Comparison of ENCODE assay signal across 8 cellular contexts in the genomic region with DNA sequence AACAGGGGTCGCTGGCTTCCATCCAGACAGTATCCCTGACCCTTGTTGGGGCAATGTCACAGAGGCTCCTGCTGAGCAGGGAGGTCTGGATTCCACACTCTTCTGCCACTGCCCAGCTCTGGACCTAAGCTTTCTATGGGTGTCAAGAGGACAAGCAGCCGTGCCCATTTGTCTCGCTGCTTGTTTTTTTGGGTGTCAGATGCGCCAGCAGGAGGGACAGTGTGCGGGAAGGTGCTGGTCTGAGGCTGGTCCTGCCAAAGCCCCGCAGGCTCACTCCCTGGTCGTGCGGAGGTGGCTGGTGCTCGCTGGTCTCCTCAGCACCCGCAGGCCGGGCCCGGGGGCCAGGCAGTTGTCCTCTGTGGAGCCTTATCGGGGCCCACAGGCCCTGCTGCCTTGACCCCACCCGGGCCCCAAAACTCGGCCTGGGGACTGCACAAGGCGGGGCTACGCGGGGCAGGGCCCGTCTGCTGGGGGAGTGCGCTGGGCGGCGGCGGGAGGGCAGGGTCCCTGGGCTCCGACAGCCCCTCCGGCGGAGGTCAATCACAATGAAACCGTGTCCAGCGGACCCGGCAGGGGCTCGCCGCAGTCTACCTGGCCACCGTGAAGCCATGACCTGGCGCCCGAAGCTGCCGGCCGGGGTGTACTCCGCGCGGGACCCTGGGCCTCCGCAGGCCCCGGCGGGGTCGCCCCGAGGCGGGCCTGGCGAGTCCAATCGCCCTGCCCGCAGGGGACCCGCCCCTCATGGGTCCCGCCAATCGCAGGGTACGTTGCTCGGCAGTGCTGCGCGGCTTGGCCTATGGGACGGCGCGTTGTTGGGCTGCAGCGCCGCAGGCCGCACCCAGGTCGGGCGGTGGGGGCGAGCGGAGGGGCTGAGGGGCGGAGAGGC. TPM values are rescaled to one million over a fixed set of nuclear protein-coding genes. Genes with fewer than 3 reads are reported as not detected.
DNase-seq lines count a peak whose midpoint lies in the region; ATAC-seq and TF ChIP-seq lines count a peak whose summit lies in the region.

A gene with protein sequence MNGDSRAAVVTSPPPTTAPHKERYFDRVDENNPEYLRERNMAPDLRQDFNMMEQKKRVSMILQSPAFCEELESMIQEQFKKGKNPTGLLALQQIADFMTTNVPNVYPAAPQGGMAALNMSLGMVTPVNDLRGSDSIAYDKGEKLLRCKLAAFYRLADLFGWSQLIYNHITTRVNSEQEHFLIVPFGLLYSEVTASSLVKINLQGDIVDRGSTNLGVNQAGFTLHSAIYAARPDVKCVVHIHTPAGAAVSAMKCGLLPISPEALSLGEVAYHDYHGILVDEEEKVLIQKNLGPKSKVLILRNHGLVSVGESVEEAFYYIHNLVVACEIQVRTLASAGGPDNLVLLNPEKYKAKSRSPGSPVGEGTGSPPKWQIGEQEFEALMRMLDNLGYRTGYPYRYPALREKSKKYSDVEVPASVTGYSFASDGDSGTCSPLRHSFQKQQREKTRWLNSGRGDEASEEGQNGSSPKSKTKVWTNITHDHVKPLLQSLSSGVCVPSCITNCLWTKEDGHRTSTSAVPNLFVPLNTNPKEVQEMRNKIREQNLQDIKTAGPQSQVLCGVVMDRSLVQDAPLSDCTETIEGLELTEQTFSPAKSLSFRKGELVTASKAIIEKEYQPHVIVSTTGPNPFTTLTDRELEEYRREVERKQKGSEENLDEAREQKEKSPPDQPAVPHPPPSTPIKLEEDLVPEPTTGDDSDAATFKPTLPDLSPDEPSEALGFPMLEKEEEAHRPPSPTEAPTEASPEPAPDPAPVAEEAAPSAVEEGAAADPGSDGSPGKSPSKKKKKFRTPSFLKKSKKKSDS (plus strand): TSS at position 822 of the 886 bp plus-strand sequence. CDS start 32,072 bp downstream, outside the sequence.

- H4K20me1 ChIP-seq in mammary epithelial cell (ENCODE audit: insufficient read depth, low read length) = no peaks in the 10 kb centered on the region
- H4K20me1 ChIP-seq in smooth muscle cell (ENCODE audit: low read depth) = peaks cover 41% of the 10 kb centered on the region

- dilution Hi-C loops in mammary epithelial cell (cut with HindIII; ENCODE audit: low sequenced_read_pairs) = loop anchor here (5.0 kb wide), 3 partner anchors 34 to 346 kb away; no protein-coding TSS in a partner anchor

- peak; percentile 85 for ATAC-seq in GM18511 (IDR thresholded peaks at IDR 0.05; ENCODE audit: unreplicated experiment)
- ATAC-seq in HG03025 (IDR thresholded peaks at IDR 0.05; ENCODE audit: low FRiP score, unreplicated experiment) = peak; percentile 64

- no peak for TF ChIP-seq CTCF in WI38 (IDR thresholded peaks at IDR 0.05; ENCODE audit: low read depth, low read length)
- TF ChIP-seq CTCF in mammary epithelial cell (conservative IDR thresholded peaks at IDR 0.05 in 1 of 2, IDR thresholded peaks at IDR 0.05 in 1 of 2; ENCODE audit: extremely low read depth in 1 of 2, insufficient read depth in 1 of 2, low read depth in 1 of 2, low read length in 2 of 2) = no peak
- TF ChIP-seq CTCF in smooth muscle cell (IDR thresholded peaks at IDR 0.05; ENCODE audit: borderline replicate concordance, insufficient read depth, poor library complexity, severe bottlenecking) = no peak

- CTCF ChIA-PET in mammary epithelial cell (lab: Charles Lee; ENCODE audit: low non-redundant PET) = no interaction called here

- TSS peak; percentile 49 for BruUV-seq in mammary epithelial cell (replicated peaks; lab: Mats Ljungman, UMichigan)

- H3K9ac ChIP-seq in mammary epithelial cell (ENCODE audit: insufficient read depth, low read length) (peak within 1 kb of the TSS; percentile 74), smooth muscle cell (ENCODE audit: low read depth) (peak within 1 kb of the TSS; percentile 91)

- 14% methylated on average over 9 of the region's 66 CpGs for WGBS in mammary epithelial cell (ENCODE audit: low coverage, missing lambda C conversion rate)
- 1% methylated on average over 54 of the region's 66 CpGs for WGBS in smooth muscle cell (ENCODE audit: low lambda C conversion rate)

- H3K4me1 ChIP-seq in mammary epithelial cell (ENCODE audit: insufficient read depth, low read length) = peaks cover 11% of the 10 kb centered on the region
- H3K4me1 ChIP-seq in smooth muscle cell (ENCODE audit: low read depth) = peaks cover 6% of the 10 kb centered on the region

- peak; percentile 71 for DNase-seq in A172 (ENCODE audit: low spot score)
- DNase-seq in NCI-H2171 treated with DMSO at 0.1 percent for 48 hours (lab: John Stamatoyannopoulos, UW) = peak; percentile 71
- peak; percentile 87 for DNase-seq in mammary epithelial cell
- DNase-seq in iPS-NIHi7 (ENCODE audit: extremely low spot score) = peak; percentile 100
- DNase-seq in smooth muscle cell (lab: John Stamatoyannopoulos, UW; ENCODE audit: unreplicated experiment) = peak; percentile 82

- no peaks in the 10 kb centered on the region for H3K36me3 ChIP-seq in mammary epithelial cell (ENCODE audit: insufficient read depth, low read length)
- no peaks in the 10 kb centered on the region for H3K36me3 ChIP-seq in smooth muscle cell (ENCODE audit: low read depth)

- H3K27me3 ChIP-seq in mammary epithelial cell (ENCODE audit: insufficient read depth, low read length) = no peaks in the 10 kb centered on the region
- H3K27me3 ChIP-seq in smooth muscle cell (ENCODE audit: low read depth) = no peaks in the 10 kb centered on the region

- H3K27ac ChIP-seq in mammary epithelial cell (ENCODE audit: insufficient read depth, low read depth, low read length) = peak within 1 kb of the TSS; percentile 47
- peak within 1 kb of the TSS; percentile 69 for H3K27ac ChIP-seq in smooth muscle cell (ENCODE audit: low read depth)

- peaks cover 12% of the 10 kb centered on the region for H3F3A ChIP-seq in smooth muscle cell (ENCODE audit: low read depth)

- peak within 1 kb of the TSS; percentile 93 for H3K4me2 ChIP-seq in mammary epithelial cell (ENCODE audit: insufficient read depth, low read depth, low read length)
- H3K4me2 ChIP-seq in smooth muscle cell = peak within 1 kb of the TSS; percentile 100

- H3K4me3 ChIP-seq in WI38 (ENCODE audit: low read depth, low read length) (peak within 1 kb of the TSS; percentile 90), mammary epithelial cell (replicated peaks in 1 of 3; ENCODE audit: insufficient read depth in 1 of 3, low read depth in 2 of 3, low read length in 3 of 3) (peak within 1 kb of the TSS; percentile 91 to 99 (median 98)), smooth muscle cell (peak within 1 kb of the TSS; percentile 96)

- in situ Hi-C loops in mammary epithelial cell (cut with MboI; ENCODE audit: low sequenced_read_pairs in 2 of 2) = no loop called here

- intact Hi-C loops in mammary epithelial cell (cut with micrococcal nuclease) = loop anchor here (2.0 to 5.0 kb wide), 3 partner anchors 24 to 94 kb away; no protein-coding TSS in a partner anchor

- H2AFZ ChIP-seq in mammary epithelial cell (ENCODE audit: low read depth, low read length) (peak within 1 kb of the TSS; percentile 97), smooth muscle cell (ENCODE audit: low read depth) (peak within 1 kb of the TSS; percentile 85)

- no peaks in the 10 kb centered on the region for H3K9me3 ChIP-seq in mammary epithelial cell (replicated peaks; ENCODE audit: insufficient read depth, low read length)
- no peaks in the 10 kb centered on the region for H3K9me3 ChIP-seq in smooth muscle cell (replicated peaks; ENCODE audit: low read depth)

- peaks cover 52% of the 10 kb centered on the region for H3K79me2 ChIP-seq in mammary epithelial cell (ENCODE audit: insufficient read depth, low read length)
- H3K79me2 ChIP-seq in smooth muscle cell (ENCODE audit: low read depth) = peaks cover 43% of the 10 kb centered on the region

RNA-seq across cellular contexts. Expression of the gene that starts here (rescaled TPM):
- 166 and 199 TPM in 2 replicates for total RNA-seq in A172 (2014; rRNA removed; shearing (Covaris generic))
- total RNA-seq in mammary epithelial cell (100 to 1,000 TPM; 112 to 167 TPM), smooth muscle cell (109 and 125 TPM in 2 replicates)
- polyA plus RNA-seq in mammary epithelial cell (94.4 TPM), smooth muscle cell (175 and 200 TPM in 2 replicates)
- polyA minus RNA-seq in mammary epithelial cell = 232 TPM

Comparison
In these comparisons a context has a peak if more than half of its experiments do, and no peak if none do; other contexts are left out.
1. Peak in every context shown above with its lines: DNase-seq, ATAC-seq, H3K4me3 ChIP-seq and H3K27ac ChIP-seq.